Comparison of ENCODE assay signal across 1 cellular context in genomic region chr3:196506687-196507086, GRCh38.
TF ChIP-seq lines count a peak whose summit lies in the region.

No MANE protein-coding gene starts in this region.

TF ChIP-seq in HEK293, 187 proteins besides CTCF, POLR2A, EP300 and RAD21 (continued from another document):
- TF ChIP-seq, protein P1, sequence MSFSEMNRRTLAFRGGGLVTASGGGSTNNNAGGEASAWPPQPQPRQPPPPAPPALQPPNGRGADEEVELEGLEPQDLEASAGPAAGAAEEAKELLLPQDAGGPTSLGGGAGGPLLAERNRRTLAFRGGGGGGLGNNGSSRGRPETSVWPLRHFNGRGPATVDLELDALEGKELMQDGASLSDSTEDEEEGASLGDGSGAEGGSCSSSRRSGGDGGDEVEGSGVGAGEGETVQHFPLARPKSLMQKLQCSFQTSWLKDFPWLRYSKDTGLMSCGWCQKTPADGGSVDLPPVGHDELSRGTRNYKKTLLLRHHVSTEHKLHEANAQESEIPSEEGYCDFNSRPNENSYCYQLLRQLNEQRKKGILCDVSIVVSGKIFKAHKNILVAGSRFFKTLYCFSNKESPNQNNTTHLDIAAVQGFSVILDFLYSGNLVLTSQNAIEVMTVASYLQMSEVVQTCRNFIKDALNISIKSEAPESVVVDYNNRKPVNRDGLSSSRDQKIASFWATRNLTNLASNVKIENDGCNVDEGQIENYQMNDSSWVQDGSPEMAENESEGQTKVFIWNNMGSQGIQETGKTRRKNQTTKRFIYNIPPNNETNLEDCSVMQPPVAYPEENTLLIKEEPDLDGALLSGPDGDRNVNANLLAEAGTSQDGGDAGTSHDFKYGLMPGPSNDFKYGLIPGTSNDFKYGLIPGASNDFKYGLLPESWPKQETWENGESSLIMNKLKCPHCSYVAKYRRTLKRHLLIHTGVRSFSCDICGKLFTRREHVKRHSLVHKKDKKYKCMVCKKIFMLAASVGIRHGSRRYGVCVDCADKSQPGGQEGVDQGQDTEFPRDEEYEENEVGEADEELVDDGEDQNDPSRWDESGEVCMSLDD (tag by site-specific recombination; IDR thresholded peaks at IDR 0.05): no peak
- TF ChIP-seq ZNF555 (tag by site-specific recombination; conservative IDR thresholded peaks at IDR 0.05) (no peak), ZFHX2 (tag by site-specific recombination; conservative IDR thresholded peaks at IDR 0.05) (no peak), ZBTB26 (tag by site-specific recombination; optimal IDR thresholded peaks at IDR 0.05) (no peak), ZNF350 (tag by site-specific recombination; IDR thresholded peaks at IDR 0.05) (no peak), SETDB1 (IDR thresholded peaks at IDR 0.05; ENCODE audit: insufficient read length, low read length) (peak; percentile 93)
TF ChIP-seq in HEK293: peak in this region for 1.
